1 cellular context compared by ENCODE assay signal in the genomic region with DNA sequence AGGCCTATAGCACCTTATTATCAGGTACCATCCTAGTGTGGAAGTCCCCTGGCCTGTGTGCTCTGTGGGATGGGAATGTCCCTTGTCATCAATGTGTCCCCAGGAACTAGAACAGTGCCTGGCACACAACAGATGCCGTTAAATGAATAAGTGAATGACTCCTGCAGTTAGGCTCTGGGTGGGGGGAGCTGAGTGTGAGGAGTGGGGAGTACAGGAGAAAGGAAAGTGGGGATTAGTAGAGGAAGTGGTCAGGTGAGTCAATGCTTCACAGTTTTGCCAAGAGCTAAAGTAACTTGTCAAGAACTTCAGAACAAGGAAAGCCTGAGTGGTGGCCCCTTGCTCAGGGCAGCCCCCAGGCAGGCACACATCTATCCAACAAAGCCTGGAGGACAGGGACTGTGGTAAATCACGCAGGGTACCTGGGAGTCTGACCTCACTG.
TF ChIP-seq lines count a peak whose summit lies in the region.

No MANE protein-coding gene starts in this region.

TF ChIP-seq in GM23338, 12 proteins besides CTCF, POLR2A, EP300 and RAD21 (continued from another document):
- TF ChIP-seq, protein P1, sequence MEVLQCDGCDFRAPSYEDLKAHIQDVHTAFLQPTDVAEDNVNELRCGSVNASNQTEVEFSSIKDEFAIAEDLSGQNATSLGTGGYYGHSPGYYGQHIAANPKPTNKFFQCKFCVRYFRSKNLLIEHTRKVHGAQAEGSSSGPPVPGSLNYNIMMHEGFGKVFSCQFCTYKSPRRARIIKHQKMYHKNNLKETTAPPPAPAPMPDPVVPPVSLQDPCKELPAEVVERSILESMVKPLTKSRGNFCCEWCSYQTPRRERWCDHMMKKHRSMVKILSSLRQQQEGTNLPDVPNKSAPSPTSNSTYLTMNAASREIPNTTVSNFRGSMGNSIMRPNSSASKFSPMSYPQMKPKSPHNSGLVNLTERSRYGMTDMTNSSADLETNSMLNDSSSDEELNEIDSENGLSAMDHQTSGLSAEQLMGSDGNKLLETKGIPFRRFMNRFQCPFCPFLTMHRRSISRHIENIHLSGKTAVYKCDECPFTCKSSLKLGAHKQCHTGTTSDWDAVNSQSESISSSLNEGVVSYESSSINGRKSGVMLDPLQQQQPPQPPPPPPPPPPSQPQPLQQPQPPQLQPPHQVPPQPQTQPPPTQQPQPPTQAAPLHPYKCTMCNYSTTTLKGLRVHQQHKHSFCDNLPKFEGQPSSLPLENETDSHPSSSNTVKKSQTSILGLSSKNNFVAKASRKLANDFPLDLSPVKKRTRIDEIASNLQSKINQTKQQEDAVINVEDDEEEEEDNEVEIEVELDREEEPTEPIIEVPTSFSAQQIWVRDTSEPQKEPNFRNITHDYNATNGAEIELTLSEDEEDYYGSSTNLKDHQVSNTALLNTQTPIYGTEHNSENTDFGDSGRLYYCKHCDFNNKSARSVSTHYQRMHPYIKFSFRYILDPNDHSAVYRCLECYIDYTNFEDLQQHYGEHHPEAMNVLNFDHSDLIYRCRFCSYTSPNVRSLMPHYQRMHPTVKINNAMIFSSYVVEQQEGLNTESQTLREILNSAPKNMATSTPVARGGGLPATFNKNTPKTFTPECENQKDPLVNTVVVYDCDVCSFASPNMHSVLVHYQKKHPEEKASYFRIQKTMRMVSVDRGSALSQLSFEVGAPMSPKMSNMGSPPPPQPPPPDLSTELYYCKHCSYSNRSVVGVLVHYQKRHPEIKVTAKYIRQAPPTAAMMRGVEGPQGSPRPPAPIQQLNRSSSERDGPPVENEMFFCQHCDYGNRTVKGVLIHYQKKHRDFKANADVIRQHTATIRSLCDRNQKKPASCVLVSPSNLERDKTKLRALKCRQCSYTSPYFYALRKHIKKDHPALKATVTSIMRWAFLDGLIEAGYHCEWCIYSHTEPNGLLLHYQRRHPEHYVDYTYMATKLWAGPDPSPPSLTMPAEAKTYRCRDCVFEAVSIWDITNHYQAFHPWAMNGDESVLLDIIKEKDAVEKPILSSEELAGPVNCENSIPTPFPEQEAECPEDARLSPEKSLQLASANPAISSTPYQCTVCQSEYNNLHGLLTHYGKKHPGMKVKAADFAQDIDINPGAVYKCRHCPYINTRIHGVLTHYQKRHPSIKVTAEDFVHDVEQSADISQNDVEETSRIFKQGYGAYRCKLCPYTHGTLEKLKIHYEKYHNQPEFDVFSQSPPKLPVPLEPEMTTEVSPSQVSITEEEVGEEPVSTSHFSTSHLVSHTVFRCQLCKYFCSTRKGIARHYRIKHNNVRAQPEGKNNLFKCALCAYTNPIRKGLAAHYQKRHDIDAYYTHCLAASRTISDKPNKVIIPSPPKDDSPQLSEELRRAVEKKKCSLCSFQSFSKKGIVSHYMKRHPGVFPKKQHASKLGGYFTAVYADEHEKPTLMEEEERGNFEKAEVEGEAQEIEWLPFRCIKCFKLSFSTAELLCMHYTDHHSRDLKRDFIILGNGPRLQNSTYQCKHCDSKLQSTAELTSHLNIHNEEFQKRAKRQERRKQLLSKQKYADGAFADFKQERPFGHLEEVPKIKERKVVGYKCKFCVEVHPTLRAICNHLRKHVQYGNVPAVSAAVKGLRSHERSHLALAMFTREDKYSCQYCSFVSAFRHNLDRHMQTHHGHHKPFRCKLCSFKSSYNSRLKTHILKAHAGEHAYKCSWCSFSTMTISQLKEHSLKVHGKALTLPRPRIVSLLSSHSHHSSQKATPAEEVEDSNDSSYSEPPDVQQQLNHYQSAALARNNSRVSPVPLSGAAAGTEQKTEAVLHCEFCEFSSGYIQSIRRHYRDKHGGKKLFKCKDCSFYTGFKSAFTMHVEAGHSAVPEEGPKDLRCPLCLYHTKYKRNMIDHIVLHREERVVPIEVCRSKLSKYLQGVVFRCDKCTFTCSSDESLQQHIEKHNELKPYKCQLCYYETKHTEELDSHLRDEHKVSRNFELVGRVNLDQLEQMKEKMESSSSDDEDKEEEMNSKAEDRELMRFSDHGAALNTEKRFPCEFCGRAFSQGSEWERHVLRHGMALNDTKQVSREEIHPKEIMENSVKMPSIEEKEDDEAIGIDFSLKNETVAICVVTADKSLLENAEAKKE (CRISPR knock-in tag; IDR thresholded peaks at IDR 0.05): no peak
- TF ChIP-seq ZNF331 (CRISPR knock-in tag; IDR thresholded peaks at IDR 0.05; ENCODE audit: low read depth): no peak
- TF ChIP-seq ZNF114 (CRISPR knock-in tag; IDR thresholded peaks at IDR 0.05): no peak
